ENCODE assay signal across 16 cellular contexts in the genomic region with DNA sequence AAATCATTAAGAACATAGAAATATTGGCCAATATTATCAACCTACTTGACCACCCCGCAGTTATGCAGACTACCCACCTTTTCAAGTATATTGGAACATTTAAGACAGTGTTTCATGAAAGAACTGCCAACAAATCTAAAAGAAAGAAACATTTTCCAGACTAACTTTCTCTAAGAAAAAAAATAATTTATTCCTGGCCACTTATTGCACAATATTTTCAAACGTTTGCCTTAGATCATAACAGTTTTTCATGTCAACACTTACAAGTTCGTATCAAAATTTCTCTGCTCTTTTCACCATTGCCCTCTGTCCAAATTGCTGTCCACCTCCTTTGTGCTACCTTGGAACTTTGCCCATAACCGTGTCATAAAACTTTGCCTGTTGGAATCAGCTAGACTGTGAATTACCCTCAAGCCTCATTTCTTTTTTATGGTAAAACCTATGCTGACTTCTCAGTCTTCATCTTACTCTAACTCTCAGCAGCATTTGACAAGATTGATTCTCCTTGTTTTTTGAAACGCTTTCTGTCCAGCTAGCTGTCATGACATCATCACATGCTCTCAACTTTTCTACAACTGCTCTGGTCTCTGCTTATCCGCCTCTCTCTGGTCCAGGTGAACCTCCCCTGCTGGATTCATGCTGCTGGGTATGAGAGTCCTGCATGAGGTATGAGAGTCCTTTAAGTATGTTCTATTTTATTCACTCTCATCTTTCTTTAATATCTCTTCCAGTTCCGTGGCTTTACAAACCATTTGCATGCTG.
A peak's percentile ranks its signal among the peaks of the same experiment; 100 is the strongest.
DNase-seq lines count a peak whose midpoint lies in the region; ATAC-seq, FAIRE-seq and TF ChIP-seq lines count a peak whose summit lies in the region.
"Had no signal": no experiment of that assay in that cellular context is flagged by ENCODE, and none has a peak within 500 bp of the region (broad histone marks: within the 10 kb centered on the region; RNA-seq: fewer than 3 reads in every experiment).

No MANE protein-coding gene starts in this region.

- H3K27ac Mint-ChIP-seq in activated T-helper 1 cell treated with anti-CD3 and anti-CD28 coated beads, Interleukin-12 subunit alpha, Interleukin-12 subunit beta, Interleukin-2, Interleukin-4 antibody, amounts not matched to agents 30 ng/mL and 10 ng/mL and 1 ng/mL, durations not matched to agents 14 hours and 24 hours and 36 hours = no peak overlapping the region

- peaks cover 7% of the 10 kb centered on the region for H3K4me1 ChIP-seq in mucosa of descending colon (ENCODE audit: low read depth)

- intact Hi-C loops in mucosa of descending colon (cut with DNase I, micrococcal nuclease) = no loop called here
- intact Hi-C loops in activated T-helper 1 cell treated with anti-CD3 and anti-CD28 coated beads, Interleukin-12 subunit alpha, Interleukin-12 subunit beta, Interleukin-2, Interleukin-4 antibody, amounts not matched to agents 30 ng/mL and 10 ng/mL and 1 ng/mL, durations not matched to agents 14 hours and 24 hours and 36 hours (cut with micrococcal nuclease) = no loop called here

- H3K9me3 Mint-ChIP-seq in activated T-helper 1 cell treated with anti-CD3 and anti-CD28 coated beads, Interleukin-12 subunit alpha, Interleukin-12 subunit beta, Interleukin-2, Interleukin-4 antibody, amounts not matched to agents 30 ng/mL and 10 ng/mL and 1 ng/mL, durations not matched to agents 14 hours and 24 hours and 36 hours = no peaks in the 10 kb centered on the region

- DNase-seq in A172 (ENCODE audit: low spot score) (peak; percentile 6), HT-29 (ENCODE audit: low spot score) (peak; percentile 25), amniotic epithelial cell (ENCODE audit: low read depth) (peak; percentile 10), mucosa of descending colon (peak in 1 of 3 donors; percentile 79), urothelium cell line (ENCODE audit: low spot score) (no peak)
- no peak for DNase-seq in activated T-helper 1 cell treated with anti-CD3 and anti-CD28 coated beads, Interleukin-12 subunit alpha, Interleukin-12 subunit beta, Interleukin-2, Interleukin-4 antibody, amounts not matched to agents 30 ng/mL and 10 ng/mL and 1 ng/mL, durations not matched to agents 14 hours and 24 hours and 36 hours (ENCODE audit: low spot score)
- DNase-seq: DMS 273 treated with DMSO at 0.1 percent for 48 hours, GF-D8, NCI-H1436, NCI-H2029 treated with DMSO at 0.1 percent for 48 hours, NCI-H2171 treated with DMSO at 0.1 percent for 48 hours, NCI-H748 treated with DMSO at 0.1 percent for 48 hours, PC-9 had no signal

- TF ChIP-seq CTCF in mucosa of descending colon (IDR thresholded peaks at IDR 0.05) = no peak

- H3K4me3 ChIP-seq in mucosa of descending colon = no peak overlapping the region
- H3K4me3 ChIP-seq: PC-9 had no signal

- H3K4me1 Mint-ChIP-seq in activated T-helper 1 cell treated with anti-CD3 and anti-CD28 coated beads, Interleukin-12 subunit alpha, Interleukin-12 subunit beta, Interleukin-2, Interleukin-4 antibody, amounts not matched to agents 30 ng/mL and 10 ng/mL and 1 ng/mL, durations not matched to agents 14 hours and 24 hours and 36 hours (ENCODE audit: low read depth) = no peaks in the 10 kb centered on the region

- no peaks in the 10 kb centered on the region for H3K9me3 ChIP-seq in mucosa of descending colon

- H3K4me3 Mint-ChIP-seq in activated T-helper 1 cell treated with anti-CD3 and anti-CD28 coated beads, Interleukin-12 subunit alpha, Interleukin-12 subunit beta, Interleukin-2, Interleukin-4 antibody, amounts not matched to agents 30 ng/mL and 10 ng/mL and 1 ng/mL, durations not matched to agents 14 hours and 24 hours and 36 hours = no peak overlapping the region

- ATAC-seq in mucosa of descending colon (peak; percentile 90), HG03571 (IDR thresholded peaks at IDR 0.05; ENCODE audit: unreplicated experiment) (no peak)

- no peak for FAIRE-seq in urothelium cell line (lab: Jason Lieb, UNC)
- FAIRE-seq: GM12892, H54 had no signal

- H3K27me3 Mint-ChIP-seq in activated T-helper 1 cell treated with anti-CD3 and anti-CD28 coated beads, Interleukin-12 subunit alpha, Interleukin-12 subunit beta, Interleukin-2, Interleukin-4 antibody, amounts not matched to agents 30 ng/mL and 10 ng/mL and 1 ng/mL, durations not matched to agents 14 hours and 24 hours and 36 hours (ENCODE audit: insufficient read depth) = peaks cover 2% of the 10 kb centered on the region

- no peaks in the 10 kb centered on the region for H3K36me3 Mint-ChIP-seq in activated T-helper 1 cell treated with anti-CD3 and anti-CD28 coated beads, Interleukin-12 subunit alpha, Interleukin-12 subunit beta, Interleukin-2, Interleukin-4 antibody, amounts not matched to agents 30 ng/mL and 10 ng/mL and 1 ng/mL, durations not matched to agents 14 hours and 24 hours and 36 hours (ENCODE audit: low read depth)

- H3K36me3 ChIP-seq in mucosa of descending colon (ENCODE audit: low read depth) = no peaks in the 10 kb centered on the region

Comparison
In these comparisons a context has a peak if more than half of its experiments do, and no peak if none do; other contexts are left out.
1. DNase-seq: peak in A172 (single experiment), HT-29 (single experiment) and amniotic epithelial cell (single experiment); none in urothelium cell line (single experiment) and activated T-helper 1 cell treated with anti-CD3 and anti-CD28 coated beads, Interleukin-12 subunit alpha, Interleukin-12 subunit beta, Interleukin-2, Interleukin-4 antibody, amounts not matched to agents 30 ng/mL and 10 ng/mL and 1 ng/mL, durations not matched to agents 14 hours and 24 hours and 36 hours (single experiment).